Comparison of ENCODE assay signal across 16 cellular contexts in the genomic region with DNA sequence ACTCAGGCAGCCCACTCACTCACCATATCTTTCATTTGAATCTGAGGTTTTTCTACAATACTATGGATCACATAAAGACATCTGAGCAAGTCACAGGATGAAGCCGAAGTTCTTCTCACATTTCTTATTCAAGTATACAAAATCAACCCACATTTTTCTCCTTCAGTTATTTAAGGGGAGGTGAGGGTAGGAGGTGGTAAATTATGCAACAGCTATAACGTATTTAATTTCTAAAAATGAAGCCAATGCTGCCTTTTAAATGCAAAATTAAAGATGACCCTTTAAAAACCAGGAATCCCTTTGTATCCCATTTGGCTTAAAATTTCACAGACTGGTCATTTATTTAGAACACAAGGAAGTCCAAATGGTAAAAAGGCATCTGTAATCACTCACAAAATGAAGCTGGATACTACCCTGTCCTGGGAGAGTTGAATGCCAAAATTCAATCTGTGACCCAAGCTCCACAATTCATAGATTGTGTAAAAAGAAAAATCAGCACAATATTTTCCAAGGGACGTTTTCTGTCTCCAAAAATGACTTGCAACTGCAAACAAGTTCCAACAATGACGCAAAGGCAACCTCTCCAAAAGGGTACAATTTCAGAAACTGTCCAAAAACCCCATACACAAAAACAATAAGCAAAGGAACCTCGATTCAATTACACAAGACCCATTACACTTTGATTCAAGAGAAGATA. TPM values are rescaled to one million over a fixed set of nuclear protein-coding genes. Genes with fewer than 3 reads are reported as not detected.
DNase-seq lines count a peak whose midpoint lies in the region; ATAC-seq and TF ChIP-seq lines count a peak whose summit lies in the region.
"Had no signal": no experiment of that assay in that cellular context is flagged by ENCODE, and none has a peak within 500 bp of the region (broad histone marks: within the 10 kb centered on the region; RNA-seq: fewer than 3 reads in every experiment).

No MANE protein-coding gene starts in this region.

- ATAC-seq in gastroesophageal sphincter, result peak; percentile 60
- no peak for ATAC-seq in left colon
- ATAC-seq in activated CD8-positive, alpha-beta T cell treated with anti-CD3 and anti-CD28 coated beads, Interleukin-2, amount 10 ng/mL, durations not matched to agents 7 days and 5 days, result no peak

- peaks cover 16% of the 10 kb centered on the region for H3K9me3 Mint-ChIP-seq in nephron progenitor cell
- H3K9me3 Mint-ChIP-seq in activated CD8-positive, alpha-beta T cell treated with anti-CD3 and anti-CD28 coated beads, Interleukin-2, amount 10 ng/mL, durations not matched to agents 7 days and 5 days (ENCODE audit: insufficient read depth), result peaks cover 8% of the 10 kb centered on the region
- H3K9me3 Mint-ChIP-seq: activated naive CD4-positive, alpha-beta T cell treated with anti-CD3 and anti-CD28 coated beads, Interleukin-2, amount 10 ng/mL, durations not matched to agents 7 days and 5 days had no signal

- DNase-seq in nephron progenitor cell (no peak), uterus (no peak), left colon (no peak), NCI-H146 (lab: John Stamatoyannopoulos, UW) (no peak)
- no peak for DNase-seq in activated CD8-positive, alpha-beta T cell treated with anti-CD3 and anti-CD28 coated beads, Interleukin-2, amount 10 ng/mL, durations not matched to agents 7 days and 5 days
- DNase-seq: activated naive CD4-positive, alpha-beta T cell treated with anti-CD3 and anti-CD28 coated beads, Interleukin-2, amount 10 ng/mL, durations not matched to agents 7 days and 5 days; central memory CD4-positive, alpha-beta T cell; Karpas-422; NCI-H1436; NCI-H446 treated with DMSO at 0.1 percent for 48 hours; WERI-Rb-1 had no signal

- TF ChIP-seq CTCF in gastroesophageal sphincter (IDR thresholded peaks at IDR 0.05) (no peak), nephron progenitor cell (IDR thresholded peaks at IDR 0.05) (no peak), uterus (IDR thresholded peaks at IDR 0.05) (no peak)

- no peak for TF ChIP-seq POLR2A in gastroesophageal sphincter (IDR thresholded peaks at IDR 0.05)
- no peak for TF ChIP-seq POLR2A in uterus (IDR thresholded peaks at IDR 0.05)

- H3K27me3 ChIP-seq in gastroesophageal sphincter (no peaks in the 10 kb centered on the region), uterus (no peaks in the 10 kb centered on the region)
- H3K27me3 ChIP-seq: neutrophil had no signal

- H3K36me3 Mint-ChIP-seq in nephron progenitor cell (ENCODE audit: low read depth), result peaks cover 23% of the 10 kb centered on the region
- H3K36me3 Mint-ChIP-seq in activated CD8-positive, alpha-beta T cell treated with anti-CD3 and anti-CD28 coated beads, Interleukin-2, amount 10 ng/mL, durations not matched to agents 7 days and 5 days (ENCODE audit: low read depth), result no peaks in the 10 kb centered on the region
- H3K36me3 Mint-ChIP-seq: activated naive CD4-positive, alpha-beta T cell treated with anti-CD3 and anti-CD28 coated beads, Interleukin-2, amount 10 ng/mL, durations not matched to agents 7 days and 5 days had no signal

- peak overlapping the region in 1 of 2 donors; percentile 21 for H3K4me3 ChIP-seq in gastroesophageal sphincter
- H3K4me3 ChIP-seq in uterus, result no peak overlapping the region

- CTCF ChIA-PET in activated CD8-positive, alpha-beta T cell treated with anti-CD3 and anti-CD28 coated beads, Interleukin-2, amount 10 ng/mL, durations not matched to agents 7 days and 5 days (lab: Charles Lee), result interaction anchor here (0.6 to 1.2 kb wide), 2 partner anchors 47 to 1225 kb away, joined by 3 read pairs; no protein-coding TSS in a partner anchor

- intact Hi-C loops in uterus (cut with DNase I; ENCODE audit: low total_unique reads), result no loop called here
- intact Hi-C loops in left colon (cut with DNase I, micrococcal nuclease), result no loop called here

- H3K36me3 ChIP-seq in gastroesophageal sphincter (no peaks in the 10 kb centered on the region), uterus (no peaks in the 10 kb centered on the region)
- H3K36me3 ChIP-seq: neutrophil, WERI-Rb-1 had no signal

- TF ChIP-seq EP300 in gastroesophageal sphincter (IDR thresholded peaks at IDR 0.05), result no peak

- H3K4me3 Mint-ChIP-seq in nephron progenitor cell, result no peak overlapping the region
- no peak overlapping the region for H3K4me3 Mint-ChIP-seq in activated CD8-positive, alpha-beta T cell treated with anti-CD3 and anti-CD28 coated beads, Interleukin-2, amount 10 ng/mL, durations not matched to agents 7 days and 5 days
- H3K4me3 Mint-ChIP-seq: activated naive CD4-positive, alpha-beta T cell treated with anti-CD3 and anti-CD28 coated beads, Interleukin-2, amount 10 ng/mL, durations not matched to agents 7 days and 5 days had no signal

- peak overlapping the region; percentile 58 for H3K27ac Mint-ChIP-seq in nephron progenitor cell
- no peak overlapping the region for H3K27ac Mint-ChIP-seq in activated CD8-positive, alpha-beta T cell treated with anti-CD3 and anti-CD28 coated beads, Interleukin-2, amount 10 ng/mL, durations not matched to agents 7 days and 5 days
- H3K27ac Mint-ChIP-seq: activated naive CD4-positive, alpha-beta T cell treated with anti-CD3 and anti-CD28 coated beads, Interleukin-2, amount 10 ng/mL, durations not matched to agents 7 days and 5 days had no signal

- H3K9me3 ChIP-seq in gastroesophageal sphincter (no peaks in the 10 kb centered on the region), uterus (no peaks in the 10 kb centered on the region)
- H3K9me3 ChIP-seq: neutrophil had no signal

- 37 to 59% methylated on average over 5 of the region's 5 CpGs for WGBS in gastroesophageal sphincter (ENCODE audit: low coverage in 1 of 2), 2 donors

- POLR2A ChIA-PET in activated CD8-positive, alpha-beta T cell treated with anti-CD3 and anti-CD28 coated beads, Interleukin-2, amount 10 ng/mL, durations not matched to agents 7 days and 5 days (lab: Charles Lee), result no interaction called here

- H3K4me1 ChIP-seq in gastroesophageal sphincter (peaks cover 8 to 49% (median 9%) of the 10 kb centered on the region in 3 donors), uterus (peaks cover 0 to 9% of the 10 kb centered on the region in 2 donors)

- H3K27me3 Mint-ChIP-seq in nephron progenitor cell (ENCODE audit: low read depth, poor library complexity), result no peaks in the 10 kb centered on the region
- no peaks in the 10 kb centered on the region for H3K27me3 Mint-ChIP-seq in activated CD8-positive, alpha-beta T cell treated with anti-CD3 and anti-CD28 coated beads, Interleukin-2, amount 10 ng/mL, durations not matched to agents 7 days and 5 days (ENCODE audit: low read depth)
- H3K27me3 Mint-ChIP-seq: activated naive CD4-positive, alpha-beta T cell treated with anti-CD3 and anti-CD28 coated beads, Interleukin-2, amount 10 ng/mL, durations not matched to agents 7 days and 5 days had no signal

- H3K4me1 Mint-ChIP-seq in nephron progenitor cell, result peaks cover 37% of the 10 kb centered on the region
- H3K4me1 Mint-ChIP-seq in activated CD8-positive, alpha-beta T cell treated with anti-CD3 and anti-CD28 coated beads, Interleukin-2, amount 10 ng/mL, durations not matched to agents 7 days and 5 days (ENCODE audit: low read depth), result no peaks in the 10 kb centered on the region
- H3K4me1 Mint-ChIP-seq: activated naive CD4-positive, alpha-beta T cell treated with anti-CD3 and anti-CD28 coated beads, Interleukin-2, amount 10 ng/mL, durations not matched to agents 7 days and 5 days had no signal

- H3K27ac ChIP-seq in angular gyrus (ENCODE audit: low read depth, low read length), result peak overlapping the region; percentile 39
- H3K27ac ChIP-seq in gastroesophageal sphincter, result peak overlapping the region; percentile 29 to 65 (median 54)
- H3K27ac ChIP-seq in uterus, result peak overlapping the region; percentile 40 to 55
- H3K27ac ChIP-seq: C4-2B, HL-60, neutrophil, WERI-Rb-1 had no signal

RNA-seq across cellular contexts. Expression of a gene that starts 48.8 kb away (rescaled TPM):
- total RNA-seq in gastroesophageal sphincter (100 to 1,000 TPM in 2 of 4 donors, 10 to 100 TPM in 2; 57.2 to 116 (median 85.2) TPM), uterus (100 to 1,000 TPM in 3 of 4 donors, 10 to 100 TPM in 1; 72.5 to 237 (median 148) TPM), left colon (100 to 1,000 TPM in 1 of 2 donors, 10 to 100 TPM in 1; 77.7 to 104 TPM)
- 10 to 100 TPM; 18.0 to 23.6 TPM for total RNA-seq in activated CD8-positive, alpha-beta T cell treated with anti-CD3 and anti-CD28 coated beads, Interleukin-2, amount 10 ng/mL, durations not matched to agents 7 days and 5 days
